Comparison of ENCODE assay signal across 9 cellular contexts in genomic region chr12:124730455-124730932, GRCh38.
A peak's percentile ranks its signal among the peaks of the same experiment; 100 is the strongest.
DNase-seq lines count a peak whose midpoint lies in the region; TF ChIP-seq lines count a peak whose summit lies in the region.
"Had no signal": no experiment of that assay in that cellular context is flagged by ENCODE, and none has a peak within 500 bp of the region (broad histone marks: within the 10 kb centered on the region; RNA-seq: fewer than 3 reads in every experiment).

No MANE protein-coding gene starts in this region.

- H3K23ac ChIP-seq in trophoblast cell (ENCODE audit: low read length) = no peak overlapping the region

- H2BK12ac ChIP-seq in trophoblast cell (ENCODE audit: low read length) = no peak overlapping the region

- no peak for TF ChIP-seq CTCF in cardiac muscle cell (IDR thresholded peaks at IDR 0.05; ENCODE audit: low read depth, low read length)

- in situ Hi-C loops in KBM-7 (cut with MboI; ENCODE audit: low pct_unique_long_range_greater_than_20kb, low sequenced_read_pairs) = no loop called here

- H3K4me3 ChIP-seq in SJSA1 (no peak overlapping the region), cardiac muscle cell (no peak overlapping the region), trophoblast cell (ENCODE audit: low read depth, low read length) (no peak overlapping the region)
- H3K4me3 ChIP-seq: HAP-1 had no signal

- peak; percentile 62 for DNase-seq in EH (ENCODE audit: low read depth)
- peak in 1 of 2 experiments; percentile 36 for DNase-seq in SJSA1 (ENCODE audit: low read depth in 1 of 2, low spot score in 2 of 2)
- DNase-seq in cardiac muscle cell (ENCODE audit: low read depth in 1 of 2, low spot score in 1 of 2) = peak; percentile 80 to 91
- DNase-seq in trophoblast cell = peak; percentile 83 to 85
- DNase-seq in KBM-7 = no peak
- no peak for DNase-seq in activated CD8-positive, alpha-beta memory T cell treated with anti-CD3 and anti-CD28 coated beads, Interleukin-2, amount 50 U/mL, for 48 hours
- DNase-seq in AML-193 (lab: John Stamatoyannopoulos, UW) = no peak
- DNase-seq in iPS-NIHi7 (ENCODE audit: extremely low spot score) = no peak

- no peak overlapping the region for H4K12ac ChIP-seq in trophoblast cell (ENCODE audit: low read depth, low read length)

- no peak overlapping the region for H2AFZ ChIP-seq in trophoblast cell (ENCODE audit: insufficient read depth, low read length, poor library complexity)

- no peak overlapping the region for H2BK5ac ChIP-seq in trophoblast cell (ENCODE audit: low read depth, low read length, poor library complexity)

- H3K27ac ChIP-seq in SJSA1 (peak overlapping the region; percentile 39), cardiac muscle cell (peak overlapping the region; percentile 85), trophoblast cell (ENCODE audit: low read depth, low read length) (no peak overlapping the region)

- no peak overlapping the region for H3K14ac ChIP-seq in trophoblast cell (ENCODE audit: low read length)

- H3K4ac ChIP-seq in trophoblast cell (ENCODE audit: low read depth, low read length) = no peak overlapping the region

- H3K18ac ChIP-seq in trophoblast cell (ENCODE audit: low read length) = no peak overlapping the region

- H2BK120ac ChIP-seq in trophoblast cell (ENCODE audit: insufficient read depth, low read length, poor library complexity) = no peak overlapping the region

- no peak overlapping the region for H2AK5ac ChIP-seq in trophoblast cell (ENCODE audit: low read length)

- H3K79me2 ChIP-seq in trophoblast cell (ENCODE audit: control insufficient read depth, insufficient read depth, low read length, poor library complexity) = no peaks in the 10 kb centered on the region

- H3K4me1 ChIP-seq in SJSA1 (replicated peaks) (peaks cover 62% of the 10 kb centered on the region), cardiac muscle cell (ENCODE audit: low read depth) (peaks cover 7% of the 10 kb centered on the region), trophoblast cell (ENCODE audit: control insufficient read depth in 1 of 2, insufficient read depth in 2 of 2, low read length in 2 of 2) (peaks cover 16% of the 10 kb centered on the region in 2 experiments)

- peaks cover 7% of the 10 kb centered on the region for H3K79me1 ChIP-seq in trophoblast cell (ENCODE audit: low read length)

- whole genome bisulfite sequencing in trophoblast cell (ENCODE audit: extremely low coverage, insufficient coverage, insufficient read length) = no CpG with 5 or more reads among the region's 3 CpGs

- peaks cover 34% of the 10 kb centered on the region for H3K36me3 ChIP-seq in SJSA1
- no peaks in the 10 kb centered on the region for H3K36me3 ChIP-seq in cardiac muscle cell
- H3K36me3 ChIP-seq in trophoblast cell (ENCODE audit: control insufficient read depth in 1 of 2, insufficient read depth in 2 of 2, low read length in 2 of 2) = no peaks in the 10 kb centered on the region
- H3K36me3 ChIP-seq: HAP-1 had no signal

- H3K9me3 ChIP-seq in SJSA1 (replicated peaks) (no peaks in the 10 kb centered on the region), cardiac muscle cell (ENCODE audit: low read depth) (no peaks in the 10 kb centered on the region), trophoblast cell (ENCODE audit: insufficient read depth, low read depth, low read length) (no peaks in the 10 kb centered on the region)
- H3K9me3 ChIP-seq: HAP-1 had no signal

- H3K27me3 ChIP-seq in SJSA1 (replicated peaks) (no peaks in the 10 kb centered on the region), cardiac muscle cell (no peaks in the 10 kb centered on the region), trophoblast cell (ENCODE audit: insufficient read depth, low read length) (no peaks in the 10 kb centered on the region)

- no peak overlapping the region for H3K4me2 ChIP-seq in trophoblast cell (ENCODE audit: low read length)

- H4K8ac ChIP-seq in trophoblast cell (ENCODE audit: low read depth, low read length) = no peak overlapping the region

- no peak overlapping the region for H3K9ac ChIP-seq in trophoblast cell (ENCODE audit: low read length)

- no peak overlapping the region for H4K91ac ChIP-seq in trophoblast cell (ENCODE audit: low read depth, low read length)

Comparison
In these comparisons a context has a peak if more than half of its experiments do, and no peak if none do; other contexts are left out.
1. DNase-seq: peak in EH (single experiment), cardiac muscle cell (2 of 2) and trophoblast cell (2 of 2); none in KBM-7 (single experiment), activated CD8-positive, alpha-beta memory T cell treated with anti-CD3 and anti-CD28 coated beads, Interleukin-2, amount 50 U/mL, for 48 hours (single experiment), AML-193 (0 of 2) and iPS-NIHi7 (single experiment).